Comparison of ENCODE assay signal across 6 cellular contexts in the genomic region with DNA sequence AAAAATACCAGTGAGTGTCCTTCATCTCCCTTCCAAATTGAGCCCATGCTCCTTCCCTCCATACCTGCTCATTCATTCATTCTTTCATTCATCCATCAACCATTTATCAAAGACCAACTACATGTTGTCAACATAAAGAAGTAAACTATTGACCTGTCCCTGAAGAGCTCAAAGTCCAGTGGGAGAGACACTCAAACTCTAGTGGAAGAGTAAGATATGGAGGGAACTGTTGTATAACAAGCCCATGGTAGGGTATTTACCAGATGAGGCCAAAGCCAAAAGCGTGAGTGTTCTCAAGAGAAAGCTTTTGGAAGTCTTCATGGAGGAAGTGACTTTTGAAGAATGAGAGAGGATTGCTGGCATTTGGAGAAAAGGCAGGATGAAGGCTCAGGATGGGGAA.
"Had no signal": no experiment of that assay in that cellular context is flagged by ENCODE, and none has a peak within 500 bp of the region (broad histone marks: within the 10 kb centered on the region; RNA-seq: fewer than 3 reads in every experiment).

No MANE protein-coding gene starts in this region.

- FAIRE-seq: HTR-8/SVneo, K562 had no signal

- DNase-seq: IMR-90, KBM-7, KG1 had no signal

- ATAC-seq: K562 had no signal

- H3K27ac ChIP-seq: HL-60 had no signal

- H3K4me3 ChIP-seq: K562 had no signal
